ENCODE assay signal across 12 cellular contexts in the genomic region with DNA sequence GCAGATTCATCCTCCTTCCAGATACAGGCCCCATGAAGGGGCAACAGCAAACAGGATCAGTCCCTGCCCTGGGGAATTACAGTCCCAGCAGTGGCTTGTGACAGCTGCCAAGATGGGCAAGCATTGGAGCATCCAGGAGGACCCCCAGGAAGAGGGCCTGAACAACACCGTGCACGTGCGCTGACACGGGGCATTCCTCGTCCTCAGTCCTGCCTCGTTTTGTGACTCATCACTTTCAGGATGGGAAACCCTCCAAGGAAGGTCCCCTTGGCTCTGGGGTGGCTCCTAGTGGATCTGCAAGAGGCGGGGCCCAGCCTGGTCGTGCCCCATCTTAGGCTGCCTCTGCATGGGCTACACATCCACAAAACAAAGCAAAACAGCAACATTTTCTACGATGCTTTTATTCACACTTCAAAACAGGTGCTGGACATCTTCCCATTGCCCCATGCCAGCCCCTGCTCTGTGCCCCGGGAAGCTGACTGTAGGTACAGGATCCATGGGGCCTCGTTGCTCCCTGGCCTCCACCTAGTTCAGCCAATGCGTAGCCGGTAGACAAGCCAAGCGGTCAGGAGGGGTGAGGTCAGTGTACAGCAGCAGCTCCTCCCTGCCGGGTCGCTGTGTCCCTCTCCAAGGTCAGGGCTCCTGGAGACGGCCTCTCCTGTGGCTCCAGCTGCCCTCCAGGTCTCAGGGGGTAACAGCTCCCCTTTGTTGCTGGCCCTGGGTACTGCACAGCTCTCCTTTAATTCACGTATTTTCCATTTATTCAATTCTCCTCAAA. TPM values are rescaled to one million over a fixed set of nuclear protein-coding genes. Genes with fewer than 3 reads are reported as not detected.
DNase-seq lines count a peak whose midpoint lies in the region; ATAC-seq, FAIRE-seq and TF ChIP-seq lines count a peak whose summit lies in the region.
"Had no signal": no experiment of that assay in that cellular context is flagged by ENCODE, and none has a peak within 500 bp of the region (broad histone marks: within the 10 kb centered on the region; RNA-seq: fewer than 3 reads in every experiment).

No MANE protein-coding gene starts in this region.

- CTCF ChIA-PET in naive thymus-derived CD4-positive, alpha-beta T cell (lab: Charles Lee): no interaction called here
- CTCF ChIA-PET in CD8-positive, alpha-beta memory T cell (lab: Charles Lee): interaction anchor here (1.0 kb wide), 1 partner anchor 39 kb away, joined by 3 read pairs; no protein-coding TSS in a partner anchor

- H3K4me3 ChIP-seq in bronchial epithelial cell (ENCODE audit: low read depth, low read length) (no peak overlapping the region), coronary artery (no peak overlapping the region)
- no peak overlapping the region for H3K4me3 ChIP-seq in naive thymus-derived CD4-positive, alpha-beta T cell (ENCODE audit: low read length)
- no peak overlapping the region for H3K4me3 ChIP-seq in CD8-positive, alpha-beta memory T cell (ENCODE audit: low read length)

- intact Hi-C loops in naive thymus-derived CD4-positive, alpha-beta T cell (cut with micrococcal nuclease): loop anchor here in 1 of 2 donors (5.0 to 10.0 kb wide), 2 partner anchors 243 to 446 kb away; partner anchors contain the start of genes BAIAP2, NDUFAF8 and TEPSIN
- intact Hi-C loops in posterior vena cava (cut with DNase I): loop anchor here (5.0 to 10.0 kb wide), 5 partner anchors 78 to 228 kb away; partner anchors contain the start of gene SLC38A10 (in 1 of the 2)

- TF ChIP-seq CTCF in AG09319 (IDR thresholded peaks at IDR 0.05; ENCODE audit: low read depth, low read length): peak; percentile 13; the same call in 1 of the 2 replicates
- no peak for TF ChIP-seq CTCF in bronchial epithelial cell (IDR thresholded peaks at IDR 0.05; ENCODE audit: insufficient read depth, low read length, severe bottlenecking)
- no peak for TF ChIP-seq CTCF in coronary artery (IDR thresholded peaks at IDR 0.05)

- POLR2A ChIA-PET in naive thymus-derived CD4-positive, alpha-beta T cell (lab: Charles Lee): interaction anchor here (0.7 kb wide), 1 partner anchor 41 kb away, joined by 3 read pairs; no protein-coding TSS in a partner anchor
- POLR2A ChIA-PET in CD8-positive, alpha-beta memory T cell (lab: Charles Lee): no interaction called here

- H3K27ac ChIP-seq in naive thymus-derived CD4-positive, alpha-beta T cell (ENCODE audit: low read depth, low read length): no peak overlapping the region
- no peak overlapping the region for H3K27ac ChIP-seq in coronary artery
- H3K27ac ChIP-seq in CD8-positive, alpha-beta memory T cell (ENCODE audit: low read depth, low read length): no peak overlapping the region

- H3K4me1 Mint-ChIP-seq in naive thymus-derived CD4-positive, alpha-beta T cell: peaks cover 5 to 11% (median 8%) of the 10 kb centered on the region in 7 donors
- H3K4me1 Mint-ChIP-seq in stimulated activated memory B cell treated with anti-CD40 and anti-IgM and Interleukin-4, amounts not matched to agents 10 μg/mL and 1 μg/mL and 100 μg/mL, for 72 hours: peaks cover 23% of the 10 kb centered on the region
- peaks cover 4 to 18% (median 10%) of the 10 kb centered on the region in 3 donors for H3K4me1 Mint-ChIP-seq in CD8-positive, alpha-beta memory T cell

- H3K27ac Mint-ChIP-seq in naive thymus-derived CD4-positive, alpha-beta T cell: no peak overlapping the region
- no peak overlapping the region for H3K27ac Mint-ChIP-seq in stimulated activated memory B cell treated with anti-CD40 and anti-IgM and Interleukin-4, amounts not matched to agents 10 μg/mL and 1 μg/mL and 100 μg/mL, for 72 hours
- peak overlapping the region in 2 of 8 donors; percentile 25 to 29 for H3K27ac Mint-ChIP-seq in CD8-positive, alpha-beta memory T cell
- H3K27ac Mint-ChIP-seq: activated naive CD8-positive, alpha-beta T cell treated with anti-CD3 and anti-CD28 coated beads, Interleukin-2, amount 50 U/mL, for 24 hours; stimulated activated naive B cell treated with anti-CD40 and anti-IgM and Interleukin-4, amounts not matched to agents 10 μg/mL and 1 μg/mL and 100 μg/mL, for 72 hours had no signal

- no peak for FAIRE-seq in bronchial epithelial cell (lab: Jason Lieb, UNC)
- FAIRE-seq: G401.6 had no signal

- peak overlapping the region in 7 of 10 donors; percentile 12 to 61 (median 48) for H3K4me3 Mint-ChIP-seq in naive thymus-derived CD4-positive, alpha-beta T cell
- H3K4me3 Mint-ChIP-seq in stimulated activated memory B cell treated with anti-CD40 and anti-IgM and Interleukin-4, amounts not matched to agents 10 μg/mL and 1 μg/mL and 100 μg/mL, for 72 hours: no peak overlapping the region
- H3K4me3 Mint-ChIP-seq in CD8-positive, alpha-beta memory T cell: peak overlapping the region in 2 of 7 donors; percentile 13 to 23
- H3K4me3 Mint-ChIP-seq: activated naive CD8-positive, alpha-beta T cell treated with anti-CD3 and anti-CD28 coated beads, Interleukin-2, amount 50 U/mL, for 24 hours; stimulated activated naive B cell treated with anti-CD40 and anti-IgM and Interleukin-4, amounts not matched to agents 10 μg/mL and 1 μg/mL and 100 μg/mL, for 72 hours had no signal

- no peaks in the 10 kb centered on the region for H3K36me3 Mint-ChIP-seq in naive thymus-derived CD4-positive, alpha-beta T cell
- H3K36me3 Mint-ChIP-seq in stimulated activated memory B cell treated with anti-CD40 and anti-IgM and Interleukin-4, amounts not matched to agents 10 μg/mL and 1 μg/mL and 100 μg/mL, for 72 hours: no peaks in the 10 kb centered on the region
- no peaks in the 10 kb centered on the region for H3K36me3 Mint-ChIP-seq in CD8-positive, alpha-beta memory T cell
- H3K36me3 Mint-ChIP-seq: stimulated activated naive B cell treated with anti-CD40 and anti-IgM and Interleukin-4, amounts not matched to agents 10 μg/mL and 1 μg/mL and 100 μg/mL, for 72 hours had no signal

- ATAC-seq in naive thymus-derived CD4-positive, alpha-beta T cell: no peak
- ATAC-seq in stimulated activated memory B cell treated with anti-CD40 and anti-IgM and Interleukin-4, amounts not matched to agents 10 μg/mL and 1 μg/mL and 100 μg/mL, for 72 hours: no peak

- no peaks in the 10 kb centered on the region for H3K9me3 ChIP-seq in naive thymus-derived CD4-positive, alpha-beta T cell (ENCODE audit: control insufficient read depth in 2 of 3, low read length in 3 of 3)
- H3K9me3 ChIP-seq in CD8-positive, alpha-beta memory T cell (ENCODE audit: low read length): no peaks in the 10 kb centered on the region

- no peak for DNase-seq in AG09319 (ENCODE audit: extremely low read depth, low read depth)
- peak; percentile 68 for DNase-seq in HuH-7 (ENCODE audit: low spot score)
- peak; percentile 30 for DNase-seq in bronchial epithelial cell (ENCODE audit: low read depth)
- no peak for DNase-seq in naive thymus-derived CD4-positive, alpha-beta T cell
- DNase-seq in coronary artery (ENCODE audit: low spot score): no peak
- DNase-seq in posterior vena cava (ENCODE audit: low spot score): no peak
- DNase-seq in CD8-positive, alpha-beta memory T cell: no peak
- DNase-seq: activated naive CD8-positive, alpha-beta T cell treated with anti-CD3 and anti-CD28 coated beads, Interleukin-2, amount 50 U/mL, for 24 hours; NCI-H2171 treated with DMSO at 0.1 percent for 48 hours; stimulated activated naive B cell treated with anti-CD40 and anti-IgM and Interleukin-4, amounts not matched to agents 10 μg/mL and 1 μg/mL and 100 μg/mL, for 72 hours had no signal

- peaks cover 0 to 3% (median 0%) of the 10 kb centered on the region in 11 donors for H3K9me3 Mint-ChIP-seq in naive thymus-derived CD4-positive, alpha-beta T cell
- H3K9me3 Mint-ChIP-seq in stimulated activated memory B cell treated with anti-CD40 and anti-IgM and Interleukin-4, amounts not matched to agents 10 μg/mL and 1 μg/mL and 100 μg/mL, for 72 hours: peaks cover 4% of the 10 kb centered on the region
- no peaks in the 10 kb centered on the region for H3K9me3 Mint-ChIP-seq in CD8-positive, alpha-beta memory T cell
- H3K9me3 Mint-ChIP-seq: activated naive CD8-positive, alpha-beta T cell treated with anti-CD3 and anti-CD28 coated beads, Interleukin-2, amount 50 U/mL, for 24 hours had no signal

- no peaks in the 10 kb centered on the region for H3K36me3 ChIP-seq in bronchial epithelial cell (ENCODE audit: control insufficient read depth, insufficient read depth, low read length)
- no peaks in the 10 kb centered on the region for H3K36me3 ChIP-seq in naive thymus-derived CD4-positive, alpha-beta T cell (ENCODE audit: control insufficient read depth in 2 of 3, insufficient read depth in 3 of 3, low read length in 3 of 3)
- H3K36me3 ChIP-seq in CD8-positive, alpha-beta memory T cell (ENCODE audit: insufficient read depth, low read length): no peaks in the 10 kb centered on the region

- H3K27me3 ChIP-seq in bronchial epithelial cell (ENCODE audit: control insufficient read depth, insufficient read depth, low read length): peaks cover 23% of the 10 kb centered on the region
- peaks cover 0 to 12% of the 10 kb centered on the region in 2 donors for H3K27me3 ChIP-seq in naive thymus-derived CD4-positive, alpha-beta T cell (ENCODE audit: control insufficient read depth in 2 of 2, insufficient read depth in 2 of 2, low read length in 2 of 2)
- H3K27me3 ChIP-seq in CD8-positive, alpha-beta memory T cell (ENCODE audit: insufficient read depth, low read length, poor library complexity, severe bottlenecking): peaks cover 20% of the 10 kb centered on the region

- peaks cover 11 to 34% (median 14%) of the 10 kb centered on the region in 5 donors for H3K27me3 Mint-ChIP-seq in naive thymus-derived CD4-positive, alpha-beta T cell
- H3K27me3 Mint-ChIP-seq in stimulated activated memory B cell treated with anti-CD40 and anti-IgM and Interleukin-4, amounts not matched to agents 10 μg/mL and 1 μg/mL and 100 μg/mL, for 72 hours: peaks cover 61% of the 10 kb centered on the region
- H3K27me3 Mint-ChIP-seq in CD8-positive, alpha-beta memory T cell: peaks cover 20 to 44% of the 10 kb centered on the region in 2 donors

- H3K4me1 ChIP-seq in naive thymus-derived CD4-positive, alpha-beta T cell (ENCODE audit: control insufficient read depth in 2 of 2, insufficient read depth in 2 of 2, low read length in 2 of 2): peaks cover 6 to 10% of the 10 kb centered on the region in 2 donors
- peaks cover 20% of the 10 kb centered on the region for H3K4me1 ChIP-seq in CD8-positive, alpha-beta memory T cell (ENCODE audit: insufficient read depth, low read length)

RNA-seq across cellular contexts. Expression of gene ACTG1, which starts 32.3 kb away (rescaled TPM):
- total RNA-seq in bronchial epithelial cell: 2,981 and 3,623 TPM in 2 replicates
- 1,000 to 10,000 TPM in 4 of 5 experiments, 100 to 1,000 TPM in 1; 971 to 4,639 (median 1,185) TPM for total RNA-seq in naive thymus-derived CD4-positive, alpha-beta T cell
- polyA plus RNA-seq in naive thymus-derived CD4-positive, alpha-beta T cell: 1,000 to 10,000 TPM; 1,098 to 1,433 TPM
- total RNA-seq in posterior vena cava: 1,000 to 10,000 TPM; 1,410 to 1,809 TPM
- total RNA-seq in CD8-positive, alpha-beta memory T cell: 1,000 to 10,000 TPM; 5,175 to 5,190 TPM
- polyA plus RNA-seq in CD8-positive, alpha-beta memory T cell: 1,950 TPM

RNA-seq across cellular contexts. Expression of gene FSCN2, which starts 47.8 kb away (rescaled TPM):
- total RNA-seq in bronchial epithelial cell: 1.2 and 1.3 TPM in 2 replicates
- 1 to 10 TPM in 2 of 5 experiments, under 1 TPM in 3; 0.56 to 1.6 (median 0.70) TPM for total RNA-seq in naive thymus-derived CD4-positive, alpha-beta T cell
- not detected for polyA plus RNA-seq in naive thymus-derived CD4-positive, alpha-beta T cell
- total RNA-seq in posterior vena cava: 1 to 10 TPM; 1.6 to 2.0 TPM
- under 1 TPM; 0.46 to 0.49 TPM for total RNA-seq in CD8-positive, alpha-beta memory T cell
- not detected for polyA plus RNA-seq in CD8-positive, alpha-beta memory T cell

Comparison
In these comparisons a context has a peak if more than half of its experiments do, and no peak if none do; other contexts are left out.
1. DNase-seq: peak in HuH-7 (single experiment) and bronchial epithelial cell (single experiment); none in AG09319 (single experiment), naive thymus-derived CD4-positive, alpha-beta T cell (0 of 9), coronary artery (single experiment), posterior vena cava (single experiment) and CD8-positive, alpha-beta memory T cell (0 of 5).